Comparison of ENCODE assay signal across 12 cellular contexts in genomic region chr5:4563400-4563799, GRCh38.
DNase-seq lines count a peak whose midpoint lies in the region; ATAC-seq, FAIRE-seq and TF ChIP-seq lines count a peak whose summit lies in the region.
"Had no signal": no experiment of that assay in that cellular context is flagged by ENCODE, and none has a peak within 500 bp of the region (broad histone marks: within the 10 kb centered on the region; RNA-seq: fewer than 3 reads in every experiment).

No MANE protein-coding gene starts in this region.

- ATAC-seq in GM18519 (IDR thresholded peaks at IDR 0.05; ENCODE audit: low FRiP score, unreplicated experiment) (no peak), HG02678 (IDR thresholded peaks at IDR 0.05; ENCODE audit: unreplicated experiment) (no peak)

- no peak overlapping the region for H3K4me3 ChIP-seq in LNCaP clone FGC (ENCODE audit: low read depth, low read length)
- H3K4me3 ChIP-seq in fibroblast of pulmonary artery (replicated peaks; ENCODE audit: low read depth, low read length), result no peak overlapping the region
- H3K4me3 ChIP-seq in effector memory CD4-positive, alpha-beta T cell (ENCODE audit: insufficient read depth, low read depth, low read length, poor library complexity, severe bottlenecking), result no peak overlapping the region
- H3K4me3 ChIP-seq: adrenal gland, esophagus muscularis mucosa, tibial artery had no signal

- DNase-seq in LNCaP clone FGC (ENCODE audit: low read depth), result peak; percentile 10
- DNase-seq in RPMI7951 (ENCODE audit: low read depth), result peak; percentile 55
- peak; percentile 4 for DNase-seq in fibroblast of pulmonary artery (ENCODE audit: low read depth)
- no peak for DNase-seq in GM19239 (ENCODE audit: insufficient read length, low spot score)
- no peak for DNase-seq in effector memory CD4-positive, alpha-beta T cell
- DNase-seq: adrenal gland, tibial artery had no signal

- no peaks in the 10 kb centered on the region for H3K36me3 ChIP-seq in effector memory CD4-positive, alpha-beta T cell (ENCODE audit: control insufficient read depth, insufficient read depth, low read length)
- H3K36me3 ChIP-seq: adrenal gland, esophagus muscularis mucosa, tibial artery had no signal

- TF ChIP-seq CTCF in C4-2B (conservative IDR thresholded peaks at IDR 0.05) (peak; percentile 88), LNCaP clone FGC (IDR thresholded peaks at IDR 0.05; ENCODE audit: control insufficient read depth, extremely low read depth, insufficient read depth) (peak; percentile 70), fibroblast of pulmonary artery (IDR thresholded peaks at IDR 0.05; ENCODE audit: low read length, missing control alignments) (no peak)

- no peak for FAIRE-seq in GM19239 (lab: Jason Lieb, UNC)

- H3K4me1 ChIP-seq in effector memory CD4-positive, alpha-beta T cell (ENCODE audit: control insufficient read depth, insufficient read depth, low read length, poor library complexity, severe bottlenecking), result no peaks in the 10 kb centered on the region
- H3K4me1 ChIP-seq: adrenal gland, esophagus muscularis mucosa, parathyroid adenoma, tibial artery had no signal

- H3K27ac ChIP-seq in C4-2B, result no peak overlapping the region
- H3K27ac ChIP-seq in effector memory CD4-positive, alpha-beta T cell (ENCODE audit: insufficient read depth, low read length, poor library complexity, severe bottlenecking), result no peak overlapping the region
- H3K27ac ChIP-seq: adrenal gland, esophagus muscularis mucosa, parathyroid adenoma, tibial artery had no signal

- H3K27me3 ChIP-seq in effector memory CD4-positive, alpha-beta T cell (replicated peaks; ENCODE audit: control insufficient read depth, insufficient read depth, low read length, poor library complexity, severe bottlenecking), result no peaks in the 10 kb centered on the region
- H3K27me3 ChIP-seq: adrenal gland, esophagus muscularis mucosa, tibial artery had no signal

- H3K9me3 ChIP-seq in effector memory CD4-positive, alpha-beta T cell (ENCODE audit: control insufficient read depth, low read length), result no peaks in the 10 kb centered on the region
- H3K9me3 ChIP-seq: adrenal gland had no signal

Comparison
In these comparisons a context has a peak if more than half of its experiments do, and no peak if none do; other contexts are left out.
1. DNase-seq: peak in LNCaP clone FGC (single experiment), RPMI7951 (single experiment) and fibroblast of pulmonary artery (single experiment); none in GM19239 (single experiment) and effector memory CD4-positive, alpha-beta T cell (0 of 3).